25 cellular contexts compared by ENCODE assay signal in the genomic region with DNA sequence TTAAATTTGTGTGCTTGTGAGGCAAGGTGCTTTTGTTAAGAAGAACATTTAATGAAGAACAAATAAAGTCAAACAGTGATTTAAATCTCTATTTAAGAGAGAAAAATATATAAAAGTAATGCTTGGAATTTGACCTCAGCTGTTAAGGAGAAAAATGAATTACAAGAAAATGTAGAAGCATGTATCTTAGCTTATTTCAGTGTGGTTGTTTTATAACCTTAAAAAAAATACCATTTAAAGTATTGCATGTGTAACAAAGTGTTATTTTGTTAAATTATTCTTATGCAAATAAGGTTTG.
"Had no signal": no experiment of that assay in that cellular context is flagged by ENCODE, and none has a peak within 500 bp of the region (broad histone marks: within the 10 kb centered on the region; RNA-seq: fewer than 3 reads in every experiment).

No MANE protein-coding gene starts in this region.

- H3K4me3 Mint-ChIP-seq: dendritic cell treated with granulocyte-macrophage colony-stimulating factor and Interleukin-4, amounts not matched to agents 40 ng/mL and 50 ng/mL, for 4 days; effector memory CD8-positive, alpha-beta T cell; endodermal cell had no signal

- H3K9me3 Mint-ChIP-seq: dendritic cell treated with granulocyte-macrophage colony-stimulating factor and Interleukin-4, amounts not matched to agents 40 ng/mL and 50 ng/mL, for 4 days; endodermal cell had no signal

- H3K27ac Mint-ChIP-seq: dendritic cell treated with granulocyte-macrophage colony-stimulating factor and Interleukin-4, amounts not matched to agents 40 ng/mL and 50 ng/mL, for 4 days; endodermal cell had no signal

- H3K27me3 Mint-ChIP-seq: dendritic cell treated with granulocyte-macrophage colony-stimulating factor and Interleukin-4, amounts not matched to agents 40 ng/mL and 50 ng/mL, for 4 days; effector memory CD8-positive, alpha-beta T cell had no signal

- H3K4me1 ChIP-seq: colonic mucosa, esophagus muscularis mucosa, esophagus squamous epithelium, foreskin keratinocyte, gastrocnemius medialis, gastroesophageal sphincter, heart left ventricle had no signal

- DNase-seq: colonic mucosa; cortex of kidney; dermis blood vessel endothelial cell; dorsolateral prefrontal cortex; effector CD4-positive, alpha-beta T cell; effector CD8-positive, alpha-beta T cell; effector memory CD4-positive, alpha-beta T cell; effector memory CD8-positive, alpha-beta T cell; endodermal cell; erythroblast; esophagus squamous epithelium; foreskin fibroblast; foreskin keratinocyte; foreskin melanocyte; gastrocnemius medialis; glutamatergic neuron; head of caudate nucleus; heart left ventricle; heart right ventricle had no signal

- H3K4me3 ChIP-seq: colonic mucosa, coronary artery, dorsolateral prefrontal cortex, esophagus muscularis mucosa, esophagus squamous epithelium, gastrocnemius medialis, gastroesophageal sphincter, heart left ventricle, heart right ventricle had no signal

- H3K36me3 ChIP-seq: colonic mucosa, esophagus muscularis mucosa, esophagus squamous epithelium, gastrocnemius medialis, gastroesophageal sphincter, heart left ventricle, heart right ventricle had no signal

- ATAC-seq: effector memory CD8-positive, alpha-beta T cell; esophagus mucosa; foreskin keratinocyte; gastroesophageal sphincter; heart left ventricle; heart right ventricle had no signal

- H3K27ac ChIP-seq: colonic mucosa, coronary artery, epithelial cell of prostate, esophagus muscularis mucosa, esophagus squamous epithelium, foreskin keratinocyte, gastroesophageal sphincter had no signal

- H3K9me3 ChIP-seq: colonic mucosa, esophagus muscularis mucosa, esophagus squamous epithelium, gastrocnemius medialis, gastroesophageal sphincter, heart left ventricle, heart right ventricle had no signal

- H3K27me3 ChIP-seq: colonic mucosa, dorsolateral prefrontal cortex, esophagus muscularis mucosa, esophagus squamous epithelium, foreskin keratinocyte, gastrocnemius medialis, gastroesophageal sphincter, heart left ventricle, heart right ventricle had no signal
